ENCODE assay signal across 25 cellular contexts in the genomic region with DNA sequence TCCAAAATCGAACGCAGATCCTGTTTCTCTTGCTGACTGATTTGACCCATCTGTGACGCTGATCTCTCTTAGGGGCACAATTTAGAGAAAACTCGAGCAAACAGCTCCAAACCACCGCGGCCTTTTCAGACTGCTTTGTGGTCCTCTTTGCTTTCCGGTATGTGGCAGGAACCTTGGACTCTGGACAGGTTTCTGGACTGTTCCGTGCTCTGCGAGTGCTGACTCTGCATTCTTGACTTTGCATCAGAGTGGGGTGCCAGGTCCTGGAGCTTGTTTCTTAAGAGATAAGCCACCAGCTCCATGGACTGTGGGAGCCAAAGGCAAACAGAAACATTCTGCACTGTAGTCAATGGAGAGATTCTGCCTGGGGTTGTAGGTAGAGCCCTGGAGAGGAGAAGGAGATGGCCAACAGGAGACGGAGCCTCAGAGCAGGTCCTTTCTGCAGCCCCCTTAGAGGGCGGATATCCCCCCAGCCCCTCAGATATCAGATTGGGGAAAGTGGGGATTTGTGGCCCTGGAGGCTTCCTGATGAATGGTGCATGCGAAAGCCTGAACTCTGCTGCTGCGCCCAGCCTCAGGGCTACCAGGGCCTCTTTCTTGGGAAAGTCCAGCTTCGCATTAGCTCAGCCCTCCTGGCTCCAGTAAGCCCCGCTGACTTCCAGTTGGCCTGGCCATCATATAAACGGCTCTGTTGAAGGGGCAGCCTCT.
DNase-seq lines count a peak whose midpoint lies in the region; ATAC-seq, FAIRE-seq and TF ChIP-seq lines count a peak whose summit lies in the region.
"Had no signal": no experiment of that assay in that cellular context is flagged by ENCODE, and none has a peak within 500 bp of the region (broad histone marks: within the 10 kb centered on the region; RNA-seq: fewer than 3 reads in every experiment).

No MANE protein-coding gene starts in this region.

- peaks cover 22 to 63% of the 10 kb centered on the region in 2 experiments; a peak in 3 of 5 replicates for H3K27me3 ChIP-seq in K562 (ENCODE audit: control insufficient read depth in 2 of 2, insufficient read depth in 2 of 2, low read length in 2 of 2)
- no peaks in the 10 kb centered on the region for H3K27me3 ChIP-seq in gastroesophageal sphincter
- H3K27me3 ChIP-seq in neural progenitor cell: no peaks in the 10 kb centered on the region

- H2AFZ ChIP-seq in K562 (ENCODE audit: low read depth, low read length) (no peak overlapping the region), neural progenitor cell (replicated peaks) (no peak overlapping the region)

- in situ Hi-C loops in K562 (cut with MboI): no loop called here

- FAIRE-seq in K562 (lab: Jason Lieb, UNC): no peak
- FAIRE-seq: bronchial epithelial cell, GM12892 had no signal

- H3K36me3 ChIP-seq in K562 (ENCODE audit: control insufficient read depth, insufficient read depth, low read length) (no peaks in the 10 kb centered on the region), gastroesophageal sphincter (peaks cover 0 to 7% of the 10 kb centered on the region in 2 donors), mucosa of descending colon (ENCODE audit: low read depth) (no peaks in the 10 kb centered on the region), neural progenitor cell (no peaks in the 10 kb centered on the region)

- CTCF ChIA-PET in K562 (lab: Yijun Ruan, JAX; ENCODE audit: low intra/inter-chr PET ratio): no interaction called here

- WGBS in K562 (ENCODE audit: insufficient coverage, low coverage, missing lambda C conversion rate): 1% methylated on average over 16 of the region's 16 CpGs
- WGBS in gastroesophageal sphincter (ENCODE audit: low coverage in 1 of 2), 2 donors: 63 to 77% methylated on average over 12 to 13 of the region's 16 CpGs

- H3K36me3 Mint-ChIP-seq in osteocyte (ENCODE audit: unreplicated experiment): no peaks in the 10 kb centered on the region
- peaks cover 7% of the 10 kb centered on the region for H3K36me3 Mint-ChIP-seq in neural progenitor cell

- TF ChIP-seq CTCF in AG09319 (IDR thresholded peaks at IDR 0.05; ENCODE audit: low read depth, low read length) (no peak), K562 (IDR thresholded peaks at IDR 0.05 in 2 of 3, conservative IDR thresholded peaks at IDR 0.05 in 1 of 3; ENCODE audit: insufficient read depth in 2 of 3, low read depth in 1 of 3, low read length in 3 of 3) (no peak), gastroesophageal sphincter (IDR thresholded peaks at IDR 0.05) (no peak), osteocyte (IDR thresholded peaks at IDR 0.05) (no peak), mucosa of descending colon (IDR thresholded peaks at IDR 0.05) (no peak), neural progenitor cell (IDR thresholded peaks at IDR 0.05) (no peak)

- POLR2A ChIA-PET in K562 (lab: Yijun Ruan, JAX): interaction anchor here (0.6 to 1.3 kb wide), 3 partner anchors 66 to 755 kb away, joined by 3 read pairs; no protein-coding TSS in a partner anchor

- peaks cover under 1% of the 10 kb centered on the region for H3K9me1 ChIP-seq in K562 (ENCODE audit: control insufficient read depth, insufficient read depth, low read length)

- H3K9me3 Mint-ChIP-seq in osteocyte (ENCODE audit: unreplicated experiment) (no peaks in the 10 kb centered on the region), neural progenitor cell (no peaks in the 10 kb centered on the region)

- H3K4me1 ChIP-seq in K562 (replicated peaks in 1 of 2; ENCODE audit: control insufficient read depth in 2 of 2, insufficient read depth in 2 of 2, low read length in 2 of 2) (no peaks in the 10 kb centered on the region), gastroesophageal sphincter (no peaks in the 10 kb centered on the region), mucosa of descending colon (ENCODE audit: low read depth) (no peaks in the 10 kb centered on the region), neural progenitor cell (no peaks in the 10 kb centered on the region)

- H4K20me1 ChIP-seq in K562 (replicated peaks; ENCODE audit: control insufficient read depth, insufficient read depth, low read length): no peaks in the 10 kb centered on the region
- no peaks in the 10 kb centered on the region for H4K20me1 ChIP-seq in neural progenitor cell (ENCODE audit: low read depth)

- ATAC-seq in K562 (no peak), gastroesophageal sphincter (peak; percentile 54), mucosa of descending colon (no peak)
- ATAC-seq: activated naive CD8-positive, alpha-beta T cell treated with anti-CD3 and anti-CD28 coated beads, Interleukin-2, amount 50 U/mL, for 24 hours; left colon had no signal

- H3K79me2 ChIP-seq in K562 (ENCODE audit: control insufficient read depth, insufficient read depth, low read length) (no peaks in the 10 kb centered on the region), neural progenitor cell (ENCODE audit: low read depth) (no peaks in the 10 kb centered on the region)

- H3F3A ChIP-seq in neural progenitor cell (ENCODE audit: low read depth): no peaks in the 10 kb centered on the region

- peak; percentile 86 for DNase-seq in AG09319 (ENCODE audit: extremely low read depth, low read depth)
- no peak for DNase-seq in K562 (ENCODE audit: extremely low read depth in 1 of 4, low spot score in 3 of 4)
- peak; percentile 70 for DNase-seq in osteocyte (ENCODE audit: extremely low spot score, unreplicated experiment)
- no peak for DNase-seq in mucosa of descending colon
- no peak for DNase-seq in RKO (ENCODE audit: low spot score)
- DNase-seq in SKM-1 treated with dmso at 0.1 percent for 144 hours (lab: John Stamatoyannopoulos, UW; ENCODE audit: unreplicated experiment): no peak
- DNase-seq in neural progenitor cell (ENCODE audit: low spot score): no peak
- DNase-seq: activated CD4-positive, alpha-beta T cell treated with anti-CD3 and anti-CD28 coated beads for 4 hours; activated naive CD8-positive, alpha-beta T cell treated with anti-CD3 and anti-CD28 coated beads, Interleukin-2, amount 50 U/mL, for 24 hours; AML-193; H7; left colon; MV-4-11; NCI-H1694 treated with DMSO at 0.1 percent for 48 hours; NCI-H774; nucleus accumbens; retina; SHP77 treated with DMSO at 0.1 percent for 48 hours; stimulated activated CD4-positive, alpha-beta T cell treated with anti-CD3 and anti-CD28 coated beads, Interleukin-15, amount 100 ng/mL, for 24 hours had no signal

- H3K9me3 ChIP-seq in K562 (replicated peaks; ENCODE audit: control insufficient read depth, insufficient read depth, low read depth, low read length) (no peaks in the 10 kb centered on the region), gastroesophageal sphincter (peaks cover 0 to 17% (median 0%) of the 10 kb centered on the region in 3 donors), mucosa of descending colon (no peaks in the 10 kb centered on the region), neural progenitor cell (ENCODE audit: low read depth) (no peaks in the 10 kb centered on the region)

- no peak for TF ChIP-seq RAD21 in K562 (CRISPR knock-in tag; conservative IDR thresholded peaks at IDR 0.05 in 1 of 2, IDR thresholded peaks at IDR 0.05 in 1 of 2)

- peaks cover 2% of the 10 kb centered on the region for H3K4me1 Mint-ChIP-seq in osteocyte (ENCODE audit: unreplicated experiment)
- H3K4me1 Mint-ChIP-seq in neural progenitor cell: peaks cover 3% of the 10 kb centered on the region

- no peak overlapping the region for H3K27ac Mint-ChIP-seq in osteocyte (ENCODE audit: unreplicated experiment)
- H3K27ac Mint-ChIP-seq in neural progenitor cell: no peak overlapping the region
- H3K27ac Mint-ChIP-seq: activated naive CD8-positive, alpha-beta T cell treated with anti-CD3 and anti-CD28 coated beads, Interleukin-2, amount 50 U/mL, for 24 hours; dendritic cell treated with granulocyte-macrophage colony-stimulating factor and Interleukin-4, amounts not matched to agents 40 ng/mL and 50 ng/mL, for 4 days had no signal

- H3K4me3 Mint-ChIP-seq in osteocyte (ENCODE audit: unreplicated experiment): no peak overlapping the region
- H3K4me3 Mint-ChIP-seq in neural progenitor cell: no peak overlapping the region
- H3K4me3 Mint-ChIP-seq: activated naive CD8-positive, alpha-beta T cell treated with anti-CD3 and anti-CD28 coated beads, Interleukin-2, amount 50 U/mL, for 24 hours; dendritic cell treated with granulocyte-macrophage colony-stimulating factor and Interleukin-4, amounts not matched to agents 40 ng/mL and 50 ng/mL, for 4 days had no signal

- intact Hi-C loops in K562 (cut with micrococcal nuclease) (loop anchor here (10.0 kb wide), 1 partner anchor 127 kb away; no protein-coding TSS in a partner anchor), mucosa of descending colon (cut with DNase I, micrococcal nuclease) (no loop called here)

- H3K27me3 Mint-ChIP-seq in osteocyte (ENCODE audit: unreplicated experiment): no peaks in the 10 kb centered on the region
- H3K27me3 Mint-ChIP-seq in neural progenitor cell (ENCODE audit: insufficient read depth, low read depth): peaks cover 7% of the 10 kb centered on the region
- H3K27me3 Mint-ChIP-seq: activated naive CD8-positive, alpha-beta T cell treated with anti-CD3 and anti-CD28 coated beads, Interleukin-2, amount 50 U/mL, for 24 hours; dendritic cell treated with granulocyte-macrophage colony-stimulating factor and Interleukin-4, amounts not matched to agents 40 ng/mL and 50 ng/mL, for 4 days had no signal

- TF ChIP-seq EP300 in K562 (IDR thresholded peaks at IDR 0.05; ENCODE audit: low read length) (no peak), gastroesophageal sphincter (IDR thresholded peaks at IDR 0.05) (no peak)

- no peak overlapping the region for H3K9ac ChIP-seq in K562 (ENCODE audit: insufficient read depth in 1 of 2, low read depth in 2 of 2, low read length in 2 of 2)
- no peak overlapping the region for H3K9ac ChIP-seq in neural progenitor cell
- H3K9ac ChIP-seq: KMS-11 had no signal

- no peak overlapping the region for H3K4me2 ChIP-seq in K562 (ENCODE audit: insufficient read depth, low read length)
- H3K4me2 ChIP-seq in neural progenitor cell: no peak overlapping the region
- H3K4me2 ChIP-seq: KMS-11 had no signal

- BruUV-seq in K562 (replicated peaks; lab: Mats Ljungman, UMichigan): no TSS peak

- TF ChIP-seq POLR2A in K562 (conservative IDR thresholded peaks at IDR 0.05): no peak
- TF ChIP-seq POLR2A in gastroesophageal sphincter (IDR thresholded peaks at IDR 0.05): no peak

- no peak overlapping the region for H3K4me3 ChIP-seq in K562
- H3K4me3 ChIP-seq in gastroesophageal sphincter: no peak overlapping the region
- no peak overlapping the region for H3K4me3 ChIP-seq in mucosa of descending colon
- H3K4me3 ChIP-seq in neural progenitor cell: no peak overlapping the region

- H3K27ac ChIP-seq in K562 (ENCODE audit: extremely low read depth, low read depth, low read length) (no peak overlapping the region), gastroesophageal sphincter (peak overlapping the region in 1 of 4 donors; percentile 66), neural progenitor cell (no peak overlapping the region)
- H3K27ac ChIP-seq: epithelial cell of prostate, KMS-11 had no signal

TF ChIP-seq in K562, 482 proteins besides CTCF, POLR2A, EP300 and RAD21 (continues in another document):
- no peak for TF ChIP-seq YBX1 (IDR thresholded peaks at IDR 0.05)
- TF ChIP-seq RCOR1 (IDR thresholded peaks at IDR 0.05; ENCODE audit: borderline replicate concordance in 1 of 2, low read depth in 2 of 2, low read length in 2 of 2): no peak
- TF ChIP-seq HNRNPH1 (optimal IDR thresholded peaks at IDR 0.05; ENCODE audit: low read depth, low read length): no peak
- TF ChIP-seq MAFK (IDR thresholded peaks at IDR 0.05; ENCODE audit: low read length): peak; percentile 70
- TF ChIP-seq ZNF316 (IDR thresholded peaks at IDR 0.05): peak; percentile 82

Comparison
In these comparisons a context has a peak if more than half of its experiments do, and no peak if none do; other contexts are left out.
1. DNase-seq: peak in AG09319 (single experiment) and osteocyte (single experiment); none in K562 (0 of 4), mucosa of descending colon (0 of 3), RKO (single experiment), SKM-1 treated with dmso at 0.1 percent for 144 hours (single experiment) and neural progenitor cell (single experiment).